Comparison of ENCODE assay signal across 8 cellular contexts in genomic region chr1:120415492-120415931, GRCh38. TPM values are rescaled to one million over a fixed set of nuclear protein-coding genes. Genes with fewer than 3 reads are reported as not detected.
DNase-seq lines count a peak whose midpoint lies in the region; ATAC-seq and TF ChIP-seq lines count a peak whose summit lies in the region.
"Not testable (repeated sequence)": the region's sequence is repeated elsewhere in the genome, so short reads cannot be mapped to it uniquely, and the experiment has no call there.

No MANE protein-coding gene starts in this region.

- not testable (repeated sequence) for H3K27me3 ChIP-seq in BJ (ENCODE audit: control insufficient read depth, insufficient read depth, low read length); mesendoderm (ENCODE audit: insufficient read depth, low read length, poor library complexity)

- H4K5ac ChIP-seq in mesendoderm (ENCODE audit: low read length) = not testable (repeated sequence)

- H3K4me3 ChIP-seq in BJ (ENCODE audit: low read depth, low read length) = peak overlapping the region; percentile 51
- H3K4me3 ChIP-seq in mesendoderm (ENCODE audit: low read length) = not testable (repeated sequence)

- POLR2A ChIA-PET in BJ (lab: Charles Lee) = not testable (repeated sequence)

- not testable (repeated sequence) for H2AK5ac ChIP-seq in mesendoderm (ENCODE audit: low read length)

- not testable (repeated sequence) for H3K79me2 ChIP-seq in mesendoderm (ENCODE audit: control insufficient read depth, insufficient read depth, low read length)

- not testable (repeated sequence) for H3K23ac ChIP-seq in mesendoderm (ENCODE audit: low read length)

- TF ChIP-seq EP300 in Ishikawa (IDR thresholded peaks at IDR 0.05; ENCODE audit: borderline replicate concordance) = not testable (repeated sequence)

- in situ Hi-C loops in SK-MEL-5 (cut with HindIII; ENCODE audit: low pct_unique_long_range_greater_than_20kb, low sequenced_read_pairs) = not testable (repeated sequence)

- H3K27ac ChIP-seq in mesendoderm (ENCODE audit: low read depth, low read length) = not testable (repeated sequence)

- ATAC-seq in GM21576 (IDR thresholded peaks at IDR 0.05; ENCODE audit: unreplicated experiment) (peak; percentile 35), esophagus mucosa (peak; percentile 88)

- peak overlapping the region; percentile 45 for H3K9ac ChIP-seq in mesendoderm (ENCODE audit: low read length)

- WGBS in mesendoderm (ENCODE audit: extremely low coverage, insufficient coverage, low lambda C conversion rate) = no CpG with 5 or more reads among the region's 21 CpGs

- not testable (repeated sequence) for H2BK120ac ChIP-seq in mesendoderm (ENCODE audit: low read depth, low read length)

- H3K4ac ChIP-seq in mesendoderm (ENCODE audit: low read depth, low read length) = not testable (repeated sequence)

- CTCF ChIA-PET in BJ (lab: Yijun Ruan, JAX) = not testable (repeated sequence)

- not testable (repeated sequence) for H4K8ac ChIP-seq in mesendoderm (ENCODE audit: low read depth, low read length)

- not testable (repeated sequence) for TF ChIP-seq CTCF in BJ (IDR thresholded peaks at IDR 0.05; ENCODE audit: insufficient read depth, low read depth, low read length)

- H3K36me3 ChIP-seq in BJ (ENCODE audit: control insufficient read depth, insufficient read depth, low read length); mesendoderm (ENCODE audit: control insufficient read depth, insufficient read depth, low read length): not testable (repeated sequence)

- H2BK15ac ChIP-seq in mesendoderm (replicated peaks; ENCODE audit: low read depth) = not testable (repeated sequence)

- not testable (repeated sequence) for H3K18ac ChIP-seq in mesendoderm (ENCODE audit: low read length)

- not testable (repeated sequence) for H3K4me2 ChIP-seq in mesendoderm (ENCODE audit: low read length)

- not testable (repeated sequence) for DNase-seq in BJ (ENCODE audit: low read depth)
- DNase-seq in SK-MEL-5 (ENCODE audit: low read depth, low spot score) (peak; percentile 32), mesendoderm (peak; percentile 20)
- DNase-seq in activated T-helper 9 cell treated with anti-CD3 and anti-CD28 coated beads, Interleukin-2, amount 50 U/mL, for 16 hours (ENCODE audit: low read depth) = peak; percentile 1
- DNase-seq in stimulated activated CD4-positive, alpha-beta T cell treated with anti-CD3 and anti-CD28 coated beads, Interleukin-2, amount 100 ng/mL, for 24 hours = peak; percentile 23 to 47

- not testable (repeated sequence) for H3K4me1 ChIP-seq in mesendoderm (ENCODE audit: control insufficient read depth, low read depth, low read length)

- not testable (repeated sequence) for H2BK5ac ChIP-seq in mesendoderm (ENCODE audit: low read length)

- TF ChIP-seq RAD21 in Ishikawa (IDR thresholded peaks at IDR 0.05; ENCODE audit: low read depth) = not testable (repeated sequence)

- H3K79me1 ChIP-seq in mesendoderm (ENCODE audit: low read length) = not testable (repeated sequence)

- H3K56ac ChIP-seq in mesendoderm (ENCODE audit: low read length) = peak overlapping the region; percentile 37

TF ChIP-seq in Ishikawa, 13 proteins besides CTCF, POLR2A, EP300 and RAD21:
- peak; percentile 35; the same call in 1 of the 2 replicates for TF ChIP-seq MAX (IDR thresholded peaks at IDR 0.05)

RNA-seq across cellular contexts. Expression of gene NBPF8, which starts 0.7 kb away (rescaled TPM):
- polyA plus RNA-seq in BJ (2011; rRNA removed) = 19.5 and 20.7 TPM in 2 replicates
- polyA minus RNA-seq in BJ (2011; rRNA and poly(A)+ RNA removed) = 5.3 and 5.6 TPM in 2 replicates
- 7.4 and 9.3 TPM in 2 replicates for total RNA-seq in SK-MEL-5 (2014; rRNA removed; shearing (Covaris generic))
- polyA plus RNA-seq in SK-MEL-5 (2015; cell fraction: cytosol; rRNA removed) = 4.0 and 7.0 TPM in 2 replicates
- 109 and 115 TPM in 2 replicates for polyA plus RNA-seq in SK-MEL-5 (2015; cell fraction: nucleus; rRNA removed)
- total RNA-seq in esophagus mucosa = 3.8 TPM
- polyA plus RNA-seq in mesendoderm (2013, experiment 1 of 2) = 1.5 TPM
- 1.5 TPM for polyA plus RNA-seq in mesendoderm (2013, experiment 2 of 2)
